ENCODE assay signal across 9 cellular contexts in the genomic region with DNA sequence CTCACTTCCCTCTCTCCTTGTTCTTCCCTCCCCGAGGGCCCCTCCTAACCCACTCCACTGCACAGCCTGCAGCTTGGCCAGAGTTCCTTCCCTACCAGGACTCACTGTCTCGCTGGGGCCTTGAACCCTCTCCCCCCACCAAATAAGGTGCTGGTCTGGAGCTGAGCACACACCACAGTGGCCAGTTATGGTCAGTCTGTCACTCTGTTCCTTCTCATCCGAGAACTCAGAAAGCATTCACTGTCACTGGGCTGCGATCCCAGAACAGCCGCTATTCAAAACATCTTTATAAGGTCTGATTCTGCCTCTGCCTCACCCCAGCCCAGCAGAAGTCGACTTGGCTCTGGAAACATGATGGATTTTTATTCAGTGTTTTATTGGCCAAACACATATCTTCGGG. TPM values are rescaled to one million over a fixed set of nuclear protein-coding genes. Genes with fewer than 3 reads are reported as not detected.
DNase-seq lines count a peak whose midpoint lies in the region; ATAC-seq and TF ChIP-seq lines count a peak whose summit lies in the region.
"Had no signal": no experiment of that assay in that cellular context is flagged by ENCODE, and none has a peak within 500 bp of the region (broad histone marks: within the 10 kb centered on the region; RNA-seq: fewer than 3 reads in every experiment).

No MANE protein-coding gene starts in this region.

- H3K9me2 ChIP-seq in GM23338 (ENCODE audit: insufficient read depth): no peaks in the 10 kb centered on the region

- H3K9me3 ChIP-seq in skeletal muscle tissue (ENCODE audit: control insufficient read depth in 3 of 3, low read length in 3 of 3): no peaks in the 10 kb centered on the region
- no peaks in the 10 kb centered on the region for H3K9me3 ChIP-seq in BE2C

- H3K4me1 Mint-ChIP-seq in GM23338: peaks cover 32% of the 10 kb centered on the region

- H3K27ac ChIP-seq in GM23338 (ENCODE audit: low read depth): no peak overlapping the region
- H3K27ac ChIP-seq in layer of hippocampus (ENCODE audit: low read depth, low read length): peak overlapping the region; percentile 86
- peak overlapping the region; percentile 48 for H3K27ac ChIP-seq in skeletal muscle tissue (ENCODE audit: low read depth, low read length)

- peak overlapping the region in 2 of 3 donors; percentile 43 to 58 for H3K9ac ChIP-seq in skeletal muscle tissue (ENCODE audit: low read depth in 1 of 3, low read length in 3 of 3)

- ATAC-seq in GM23338: no peak
- no peak for ATAC-seq in omental fat pad (ENCODE audit: low FRiP score)

- H3K4me2 ChIP-seq in GM23338: no peak overlapping the region

- H3K4me3 Mint-ChIP-seq in GM23338: no peak overlapping the region

- no peaks in the 10 kb centered on the region for H4K20me1 ChIP-seq in GM23338 (replicated peaks; ENCODE audit: insufficient read depth)

- no peaks in the 10 kb centered on the region for H3K36me3 ChIP-seq in GM23338 (ENCODE audit: insufficient read depth)
- no peaks in the 10 kb centered on the region for H3K36me3 ChIP-seq in skeletal muscle tissue (ENCODE audit: control insufficient read depth in 3 of 3, insufficient read depth in 3 of 3, low read length in 3 of 3)
- H3K36me3 ChIP-seq in BE2C: no peaks in the 10 kb centered on the region

- peaks cover 17% of the 10 kb centered on the region for H3K27me3 Mint-ChIP-seq in GM23338 (ENCODE audit: insufficient read depth, low read depth, poor library complexity)

- H3F3A ChIP-seq in GM23338 (replicated peaks; ENCODE audit: low read depth): no peaks in the 10 kb centered on the region

- H3K27me3 ChIP-seq in GM23338 (ENCODE audit: insufficient read depth) (no peaks in the 10 kb centered on the region), layer of hippocampus (ENCODE audit: control insufficient read depth, insufficient read depth, low read length) (no peaks in the 10 kb centered on the region), skeletal muscle tissue (ENCODE audit: control insufficient read depth in 3 of 3, insufficient read depth in 3 of 3, low read length in 3 of 3) (peaks cover 0 to 15% (median 10%) of the 10 kb centered on the region in 3 donors), BE2C (no peaks in the 10 kb centered on the region)

- DNase-seq in GM23338 (ENCODE audit: low spot score) (no peak), cardiac fibroblast (ENCODE audit: low read depth in 2 of 2) (peak; percentile 36 to 57), D341Med (ENCODE audit: low spot score) (no peak), BE2C (no peak), omental fat pad (ENCODE audit: low spot score) (no peak)
- no peak for DNase-seq in activated CD4-positive, CD25-positive, alpha-beta regulatory T cell treated with anti-CD3 and anti-CD28 coated beads, Interleukin-2, amount 50 U/mL, for 72 hours
- DNase-seq: NCI-H2029 had no signal

- H3K9me3 Mint-ChIP-seq in GM23338: no peaks in the 10 kb centered on the region

- H3K4me1 ChIP-seq in GM23338 (ENCODE audit: insufficient read depth) (peaks cover 13% of the 10 kb centered on the region), skeletal muscle tissue (ENCODE audit: control insufficient read depth in 3 of 3, insufficient read depth in 3 of 3, low read length in 3 of 3) (peaks cover 19 to 40% (median 33%) of the 10 kb centered on the region in 3 donors), BE2C (no peaks in the 10 kb centered on the region)

- no peaks in the 10 kb centered on the region for H3K36me3 Mint-ChIP-seq in GM23338 (ENCODE audit: low read depth)

- 0 out of 2 replicates have a peak overlapping the region, but pooled peaks have one; percentile 28 for H2AFZ ChIP-seq in GM23338

- TF ChIP-seq CTCF in GM23338 (conservative IDR thresholded peaks at IDR 0.05; ENCODE audit: low read depth in 2 of 2): no peak
- no peak for TF ChIP-seq CTCF in cardiac fibroblast (IDR thresholded peaks at IDR 0.05; ENCODE audit: low read depth, low read length)
- no peak for TF ChIP-seq CTCF in BE2C (IDR thresholded peaks at IDR 0.05; ENCODE audit: low read depth, low read length)
- TF ChIP-seq CTCF in omental fat pad (IDR thresholded peaks at IDR 0.05): no peak

- H3K79me2 ChIP-seq in GM23338 (replicated peaks; ENCODE audit: insufficient read depth): no peaks in the 10 kb centered on the region

- H3K4me3 ChIP-seq in GM23338 (no peak overlapping the region), cardiac fibroblast (replicated peaks in 1 of 2; ENCODE audit: low read depth in 2 of 2, low read length in 2 of 2) (no peak overlapping the region), skeletal muscle tissue (ENCODE audit: low read length in 3 of 3) (peak overlapping the region in 1 of 3 donors; percentile 48), BE2C (ENCODE audit: low read depth, low read length) (no peak overlapping the region)

- no peak overlapping the region for H3K27ac Mint-ChIP-seq in GM23338

TF ChIP-seq in GM23338, 12 proteins besides CTCF, POLR2A, EP300 and RAD21 (continues in another document):
- no peak for TF ChIP-seq EZH2phosphoT487 (IDR thresholded peaks at IDR 0.05; ENCODE audit: unreplicated experiment)
- TF ChIP-seq POLR2AphosphoS5 (IDR thresholded peaks at IDR 0.05; ENCODE audit: low read depth): no peak
- no peak for TF ChIP-seq CREB1 (CRISPR knock-in tag; IDR thresholded peaks at IDR 0.05; ENCODE audit: low read depth)
- TF ChIP-seq, protein P1, sequence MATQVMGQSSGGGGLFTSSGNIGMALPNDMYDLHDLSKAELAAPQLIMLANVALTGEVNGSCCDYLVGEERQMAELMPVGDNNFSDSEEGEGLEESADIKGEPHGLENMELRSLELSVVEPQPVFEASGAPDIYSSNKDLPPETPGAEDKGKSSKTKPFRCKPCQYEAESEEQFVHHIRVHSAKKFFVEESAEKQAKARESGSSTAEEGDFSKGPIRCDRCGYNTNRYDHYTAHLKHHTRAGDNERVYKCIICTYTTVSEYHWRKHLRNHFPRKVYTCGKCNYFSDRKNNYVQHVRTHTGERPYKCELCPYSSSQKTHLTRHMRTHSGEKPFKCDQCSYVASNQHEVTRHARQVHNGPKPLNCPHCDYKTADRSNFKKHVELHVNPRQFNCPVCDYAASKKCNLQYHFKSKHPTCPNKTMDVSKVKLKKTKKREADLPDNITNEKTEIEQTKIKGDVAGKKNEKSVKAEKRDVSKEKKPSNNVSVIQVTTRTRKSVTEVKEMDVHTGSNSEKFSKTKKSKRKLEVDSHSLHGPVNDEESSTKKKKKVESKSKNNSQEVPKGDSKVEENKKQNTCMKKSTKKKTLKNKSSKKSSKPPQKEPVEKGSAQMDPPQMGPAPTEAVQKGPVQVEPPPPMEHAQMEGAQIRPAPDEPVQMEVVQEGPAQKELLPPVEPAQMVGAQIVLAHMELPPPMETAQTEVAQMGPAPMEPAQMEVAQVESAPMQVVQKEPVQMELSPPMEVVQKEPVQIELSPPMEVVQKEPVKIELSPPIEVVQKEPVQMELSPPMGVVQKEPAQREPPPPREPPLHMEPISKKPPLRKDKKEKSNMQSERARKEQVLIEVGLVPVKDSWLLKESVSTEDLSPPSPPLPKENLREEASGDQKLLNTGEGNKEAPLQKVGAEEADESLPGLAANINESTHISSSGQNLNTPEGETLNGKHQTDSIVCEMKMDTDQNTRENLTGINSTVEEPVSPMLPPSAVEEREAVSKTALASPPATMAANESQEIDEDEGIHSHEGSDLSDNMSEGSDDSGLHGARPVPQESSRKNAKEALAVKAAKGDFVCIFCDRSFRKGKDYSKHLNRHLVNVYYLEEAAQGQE (IDR thresholded peaks at IDR 0.05; ENCODE audit: unreplicated experiment): no peak
- TF ChIP-seq JUNB (IDR thresholded peaks at IDR 0.05; ENCODE audit: unreplicated experiment): no peak
- no peak for TF ChIP-seq ZNF331 (CRISPR knock-in tag; IDR thresholded peaks at IDR 0.05; ENCODE audit: low read depth)
- no peak for TF ChIP-seq ZNF114 (CRISPR knock-in tag; IDR thresholded peaks at IDR 0.05)
- no peak for TF ChIP-seq STAT1 (IDR thresholded peaks at IDR 0.05; ENCODE audit: unreplicated experiment)

RNA-seq across cellular contexts. Expression of gene LBR, which starts 19.8 kb away (rescaled TPM):
- total RNA-seq in GM23338 (2014; rRNA removed; shearing (Covaris generic)): 91.3 and 93.6 TPM in 2 replicates
- polyA plus RNA-seq in GM23338 (2016; fragmentation: Nextera tagmentation; extraction: Ambion mirVana): 41.9 and 50.6 TPM in 2 replicates
- 39.7 TPM for total RNA-seq in skeletal muscle tissue
- polyA plus RNA-seq in BE2C (2012; ENCODE audit: insufficient read depth, insufficient read length, low read depth): 34.2 TPM
- 10 to 100 TPM; 24.7 to 75.0 (median 46.5) TPM for total RNA-seq in omental fat pad

Comparison
In these comparisons a context has a peak if more than half of its experiments do, and no peak if none do; other contexts are left out.
1. DNase-seq: peak in cardiac fibroblast (2 of 2); none in GM23338 (single experiment), D341Med (single experiment), BE2C (single experiment), activated CD4-positive, CD25-positive, alpha-beta regulatory T cell treated with anti-CD3 and anti-CD28 coated beads, Interleukin-2, amount 50 U/mL, for 72 hours (single experiment) and omental fat pad (single experiment).